1 cellular context compared by ENCODE assay signal in the genomic region with DNA sequence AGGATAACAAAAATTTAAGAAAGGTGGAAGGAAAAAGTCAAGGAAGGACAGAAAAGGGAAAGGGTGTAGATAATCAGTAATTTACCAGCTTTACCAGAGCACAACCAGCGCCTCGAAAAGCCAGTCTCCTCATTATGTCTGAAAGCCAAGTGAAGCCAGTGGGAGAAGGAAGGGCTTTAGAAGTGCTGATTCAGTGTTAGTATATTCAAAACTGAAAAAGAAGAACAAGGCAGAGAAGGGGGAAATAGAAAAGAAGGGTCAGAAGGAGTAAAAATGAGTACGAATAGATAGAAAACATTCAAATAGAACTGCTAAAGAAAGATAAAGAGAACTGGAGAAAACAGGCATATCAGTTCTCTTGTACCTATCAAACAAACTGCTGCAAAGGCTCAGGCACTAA.
TF ChIP-seq lines count a peak whose summit lies in the region.

No MANE protein-coding gene starts in this region.

TF ChIP-seq in GM23338, 12 proteins besides CTCF, POLR2A, EP300 and RAD21 (continued from another document):
- TF ChIP-seq, protein P1, sequence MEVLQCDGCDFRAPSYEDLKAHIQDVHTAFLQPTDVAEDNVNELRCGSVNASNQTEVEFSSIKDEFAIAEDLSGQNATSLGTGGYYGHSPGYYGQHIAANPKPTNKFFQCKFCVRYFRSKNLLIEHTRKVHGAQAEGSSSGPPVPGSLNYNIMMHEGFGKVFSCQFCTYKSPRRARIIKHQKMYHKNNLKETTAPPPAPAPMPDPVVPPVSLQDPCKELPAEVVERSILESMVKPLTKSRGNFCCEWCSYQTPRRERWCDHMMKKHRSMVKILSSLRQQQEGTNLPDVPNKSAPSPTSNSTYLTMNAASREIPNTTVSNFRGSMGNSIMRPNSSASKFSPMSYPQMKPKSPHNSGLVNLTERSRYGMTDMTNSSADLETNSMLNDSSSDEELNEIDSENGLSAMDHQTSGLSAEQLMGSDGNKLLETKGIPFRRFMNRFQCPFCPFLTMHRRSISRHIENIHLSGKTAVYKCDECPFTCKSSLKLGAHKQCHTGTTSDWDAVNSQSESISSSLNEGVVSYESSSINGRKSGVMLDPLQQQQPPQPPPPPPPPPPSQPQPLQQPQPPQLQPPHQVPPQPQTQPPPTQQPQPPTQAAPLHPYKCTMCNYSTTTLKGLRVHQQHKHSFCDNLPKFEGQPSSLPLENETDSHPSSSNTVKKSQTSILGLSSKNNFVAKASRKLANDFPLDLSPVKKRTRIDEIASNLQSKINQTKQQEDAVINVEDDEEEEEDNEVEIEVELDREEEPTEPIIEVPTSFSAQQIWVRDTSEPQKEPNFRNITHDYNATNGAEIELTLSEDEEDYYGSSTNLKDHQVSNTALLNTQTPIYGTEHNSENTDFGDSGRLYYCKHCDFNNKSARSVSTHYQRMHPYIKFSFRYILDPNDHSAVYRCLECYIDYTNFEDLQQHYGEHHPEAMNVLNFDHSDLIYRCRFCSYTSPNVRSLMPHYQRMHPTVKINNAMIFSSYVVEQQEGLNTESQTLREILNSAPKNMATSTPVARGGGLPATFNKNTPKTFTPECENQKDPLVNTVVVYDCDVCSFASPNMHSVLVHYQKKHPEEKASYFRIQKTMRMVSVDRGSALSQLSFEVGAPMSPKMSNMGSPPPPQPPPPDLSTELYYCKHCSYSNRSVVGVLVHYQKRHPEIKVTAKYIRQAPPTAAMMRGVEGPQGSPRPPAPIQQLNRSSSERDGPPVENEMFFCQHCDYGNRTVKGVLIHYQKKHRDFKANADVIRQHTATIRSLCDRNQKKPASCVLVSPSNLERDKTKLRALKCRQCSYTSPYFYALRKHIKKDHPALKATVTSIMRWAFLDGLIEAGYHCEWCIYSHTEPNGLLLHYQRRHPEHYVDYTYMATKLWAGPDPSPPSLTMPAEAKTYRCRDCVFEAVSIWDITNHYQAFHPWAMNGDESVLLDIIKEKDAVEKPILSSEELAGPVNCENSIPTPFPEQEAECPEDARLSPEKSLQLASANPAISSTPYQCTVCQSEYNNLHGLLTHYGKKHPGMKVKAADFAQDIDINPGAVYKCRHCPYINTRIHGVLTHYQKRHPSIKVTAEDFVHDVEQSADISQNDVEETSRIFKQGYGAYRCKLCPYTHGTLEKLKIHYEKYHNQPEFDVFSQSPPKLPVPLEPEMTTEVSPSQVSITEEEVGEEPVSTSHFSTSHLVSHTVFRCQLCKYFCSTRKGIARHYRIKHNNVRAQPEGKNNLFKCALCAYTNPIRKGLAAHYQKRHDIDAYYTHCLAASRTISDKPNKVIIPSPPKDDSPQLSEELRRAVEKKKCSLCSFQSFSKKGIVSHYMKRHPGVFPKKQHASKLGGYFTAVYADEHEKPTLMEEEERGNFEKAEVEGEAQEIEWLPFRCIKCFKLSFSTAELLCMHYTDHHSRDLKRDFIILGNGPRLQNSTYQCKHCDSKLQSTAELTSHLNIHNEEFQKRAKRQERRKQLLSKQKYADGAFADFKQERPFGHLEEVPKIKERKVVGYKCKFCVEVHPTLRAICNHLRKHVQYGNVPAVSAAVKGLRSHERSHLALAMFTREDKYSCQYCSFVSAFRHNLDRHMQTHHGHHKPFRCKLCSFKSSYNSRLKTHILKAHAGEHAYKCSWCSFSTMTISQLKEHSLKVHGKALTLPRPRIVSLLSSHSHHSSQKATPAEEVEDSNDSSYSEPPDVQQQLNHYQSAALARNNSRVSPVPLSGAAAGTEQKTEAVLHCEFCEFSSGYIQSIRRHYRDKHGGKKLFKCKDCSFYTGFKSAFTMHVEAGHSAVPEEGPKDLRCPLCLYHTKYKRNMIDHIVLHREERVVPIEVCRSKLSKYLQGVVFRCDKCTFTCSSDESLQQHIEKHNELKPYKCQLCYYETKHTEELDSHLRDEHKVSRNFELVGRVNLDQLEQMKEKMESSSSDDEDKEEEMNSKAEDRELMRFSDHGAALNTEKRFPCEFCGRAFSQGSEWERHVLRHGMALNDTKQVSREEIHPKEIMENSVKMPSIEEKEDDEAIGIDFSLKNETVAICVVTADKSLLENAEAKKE (CRISPR knock-in tag; IDR thresholded peaks at IDR 0.05): no peak
- TF ChIP-seq, protein P2, sequence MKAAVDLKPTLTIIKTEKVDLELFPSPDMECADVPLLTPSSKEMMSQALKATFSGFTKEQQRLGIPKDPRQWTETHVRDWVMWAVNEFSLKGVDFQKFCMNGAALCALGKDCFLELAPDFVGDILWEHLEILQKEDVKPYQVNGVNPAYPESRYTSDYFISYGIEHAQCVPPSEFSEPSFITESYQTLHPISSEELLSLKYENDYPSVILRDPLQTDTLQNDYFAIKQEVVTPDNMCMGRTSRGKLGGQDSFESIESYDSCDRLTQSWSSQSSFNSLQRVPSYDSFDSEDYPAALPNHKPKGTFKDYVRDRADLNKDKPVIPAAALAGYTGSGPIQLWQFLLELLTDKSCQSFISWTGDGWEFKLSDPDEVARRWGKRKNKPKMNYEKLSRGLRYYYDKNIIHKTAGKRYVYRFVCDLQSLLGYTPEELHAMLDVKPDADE (IDR thresholded peaks at IDR 0.05): no peak
- TF ChIP-seq EZH2phosphoT487 (IDR thresholded peaks at IDR 0.05; ENCODE audit: unreplicated experiment) (no peak), ZNF114 (CRISPR knock-in tag; IDR thresholded peaks at IDR 0.05) (no peak), POLR2AphosphoS5 (IDR thresholded peaks at IDR 0.05; ENCODE audit: low read depth) (no peak), NANOG (IDR thresholded peaks at IDR 0.05; ENCODE audit: borderline replicate concordance) (no peak), EZH2 (IDR thresholded peaks at IDR 0.05; ENCODE audit: low read depth, unreplicated experiment) (no peak), STAT1 (IDR thresholded peaks at IDR 0.05; ENCODE audit: unreplicated experiment) (no peak), CREB1 (CRISPR knock-in tag; IDR thresholded peaks at IDR 0.05; ENCODE audit: low read depth) (no peak), ZNF331 (CRISPR knock-in tag; IDR thresholded peaks at IDR 0.05; ENCODE audit: low read depth) (no peak)
- TF ChIP-seq, protein P3, sequence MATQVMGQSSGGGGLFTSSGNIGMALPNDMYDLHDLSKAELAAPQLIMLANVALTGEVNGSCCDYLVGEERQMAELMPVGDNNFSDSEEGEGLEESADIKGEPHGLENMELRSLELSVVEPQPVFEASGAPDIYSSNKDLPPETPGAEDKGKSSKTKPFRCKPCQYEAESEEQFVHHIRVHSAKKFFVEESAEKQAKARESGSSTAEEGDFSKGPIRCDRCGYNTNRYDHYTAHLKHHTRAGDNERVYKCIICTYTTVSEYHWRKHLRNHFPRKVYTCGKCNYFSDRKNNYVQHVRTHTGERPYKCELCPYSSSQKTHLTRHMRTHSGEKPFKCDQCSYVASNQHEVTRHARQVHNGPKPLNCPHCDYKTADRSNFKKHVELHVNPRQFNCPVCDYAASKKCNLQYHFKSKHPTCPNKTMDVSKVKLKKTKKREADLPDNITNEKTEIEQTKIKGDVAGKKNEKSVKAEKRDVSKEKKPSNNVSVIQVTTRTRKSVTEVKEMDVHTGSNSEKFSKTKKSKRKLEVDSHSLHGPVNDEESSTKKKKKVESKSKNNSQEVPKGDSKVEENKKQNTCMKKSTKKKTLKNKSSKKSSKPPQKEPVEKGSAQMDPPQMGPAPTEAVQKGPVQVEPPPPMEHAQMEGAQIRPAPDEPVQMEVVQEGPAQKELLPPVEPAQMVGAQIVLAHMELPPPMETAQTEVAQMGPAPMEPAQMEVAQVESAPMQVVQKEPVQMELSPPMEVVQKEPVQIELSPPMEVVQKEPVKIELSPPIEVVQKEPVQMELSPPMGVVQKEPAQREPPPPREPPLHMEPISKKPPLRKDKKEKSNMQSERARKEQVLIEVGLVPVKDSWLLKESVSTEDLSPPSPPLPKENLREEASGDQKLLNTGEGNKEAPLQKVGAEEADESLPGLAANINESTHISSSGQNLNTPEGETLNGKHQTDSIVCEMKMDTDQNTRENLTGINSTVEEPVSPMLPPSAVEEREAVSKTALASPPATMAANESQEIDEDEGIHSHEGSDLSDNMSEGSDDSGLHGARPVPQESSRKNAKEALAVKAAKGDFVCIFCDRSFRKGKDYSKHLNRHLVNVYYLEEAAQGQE (IDR thresholded peaks at IDR 0.05; ENCODE audit: unreplicated experiment): no peak
TF ChIP-seq in GM23338: peak in this region for 0.
